ENCODE assay signal across 8 cellular contexts in the genomic region with DNA sequence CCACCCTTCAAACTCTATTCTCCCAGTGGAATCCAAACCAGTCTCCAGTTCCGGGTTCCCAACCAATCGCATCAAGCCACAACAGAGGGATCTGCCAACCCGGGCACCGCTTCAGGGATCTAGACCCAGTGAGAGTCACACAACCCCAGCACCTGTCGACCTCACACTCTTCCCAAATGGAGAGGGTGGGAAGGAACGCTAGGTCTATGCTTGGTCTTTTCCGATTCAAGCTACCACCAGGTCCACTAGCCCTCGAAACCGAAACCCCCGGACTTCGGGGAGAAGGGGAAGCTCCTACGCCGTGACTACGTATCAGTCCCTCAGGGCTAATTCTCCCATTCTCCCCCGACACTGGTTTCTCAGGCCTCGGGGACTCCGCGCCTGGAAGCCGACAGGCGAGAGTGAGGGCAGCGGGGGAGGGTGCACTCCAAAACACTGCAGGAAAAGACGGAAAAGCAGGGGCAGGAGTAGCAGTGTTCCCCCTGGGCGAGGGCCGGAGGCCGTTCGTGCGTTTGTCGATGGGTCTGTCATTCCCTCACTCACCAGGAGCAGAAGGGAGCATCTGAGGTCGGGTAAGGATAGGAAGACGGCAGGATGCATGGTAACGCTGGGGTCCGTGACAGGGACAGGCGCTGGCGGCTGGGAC. TPM values are rescaled to one million over a fixed set of nuclear protein-coding genes. Genes with fewer than 3 reads are reported as not detected.
A peak's percentile ranks its signal among the peaks of the same experiment; 100 is the strongest.
DNase-seq lines count a peak whose midpoint lies in the region; ATAC-seq and TF ChIP-seq lines count a peak whose summit lies in the region.

No MANE protein-coding gene starts in this region.

- TF ChIP-seq EP300 in upper lobe of left lung (IDR thresholded peaks at IDR 0.05): no peak

- CTCF ChIA-PET in naive thymus-derived CD4-positive, alpha-beta T cell (lab: Charles Lee): interaction anchor here (0.7 kb wide), 1 partner anchor 18 kb away, joined by 3 read pairs; no protein-coding TSS in a partner anchor

- no peaks in the 10 kb centered on the region for H3K9me3 ChIP-seq in CD4-positive, CD25-positive, alpha-beta regulatory T cell (ENCODE audit: control insufficient read depth in 2 of 2, low read length in 2 of 2)
- no peaks in the 10 kb centered on the region for H3K9me3 ChIP-seq in naive thymus-derived CD4-positive, alpha-beta T cell (ENCODE audit: control insufficient read depth in 2 of 3, low read length in 3 of 3)
- no peaks in the 10 kb centered on the region for H3K9me3 ChIP-seq in upper lobe of left lung

- peak overlapping the region; percentile 81 for H3K27ac ChIP-seq in CD4-positive, CD25-positive, alpha-beta regulatory T cell (ENCODE audit: insufficient read depth, low read length, poor library complexity, severe bottlenecking)
- peak overlapping the region; percentile 89 for H3K27ac ChIP-seq in naive thymus-derived CD4-positive, alpha-beta T cell (ENCODE audit: low read depth, low read length)
- H3K27ac ChIP-seq in upper lobe of left lung: peak overlapping the region; percentile 91 to 96 (median 95)

- peak overlapping the region; percentile 92 for H3K4me3 ChIP-seq in CD4-positive, CD25-positive, alpha-beta regulatory T cell (ENCODE audit: low read depth, low read length)
- H3K4me3 ChIP-seq in fibroblast of mammary gland (ENCODE audit: control insufficient read depth, low read depth, low read length): peak overlapping the region; percentile 99
- peak overlapping the region; percentile 93 for H3K4me3 ChIP-seq in naive thymus-derived CD4-positive, alpha-beta T cell (ENCODE audit: low read length)
- H3K4me3 ChIP-seq in upper lobe of left lung: peak overlapping the region; percentile 83 to 93 (median 92)

- DNase-seq in CD4-positive, CD25-positive, alpha-beta regulatory T cell: peak in 2 of 3 donors; percentile 31 to 41
- DNase-seq in HK-2 (ENCODE audit: unreplicated experiment) (peak; percentile 74), NCI-H82 treated with DMSO at 0.1 percent for 48 hours (lab: John Stamatoyannopoulos, UW; ENCODE audit: unreplicated experiment) (peak; percentile 19), fibroblast of mammary gland (ENCODE audit: low read depth) (peak; percentile 55), upper lobe of left lung (peak in 1 of 2 donors; percentile 88)
- peak; percentile 3 for DNase-seq in activated effector memory CD4-positive, alpha-beta T cell treated with Interleukin-2 at 50 U/mL for 16 hours
- peak in 4 of 9 donors; percentile 4 to 20 (median 16) for DNase-seq in naive thymus-derived CD4-positive, alpha-beta T cell

- H3K36me3 ChIP-seq in CD4-positive, CD25-positive, alpha-beta regulatory T cell (ENCODE audit: control insufficient read depth, insufficient read depth, low read length): no peaks in the 10 kb centered on the region
- H3K36me3 ChIP-seq in naive thymus-derived CD4-positive, alpha-beta T cell (ENCODE audit: control insufficient read depth in 2 of 3, insufficient read depth in 3 of 3, low read length in 3 of 3): peaks cover 0 to 9% (median 7%) of the 10 kb centered on the region in 3 experiments
- H3K36me3 ChIP-seq in upper lobe of left lung: peaks cover 0 to 5% (median 2%) of the 10 kb centered on the region in 4 donors

- intact Hi-C loops in naive thymus-derived CD4-positive, alpha-beta T cell (cut with micrococcal nuclease): loop anchor here (2.0 to 5.0 kb wide), 6 partner anchors 70 to 1299 kb away; a partner anchor contains a TSS

- ATAC-seq in CD4-positive, CD25-positive, alpha-beta regulatory T cell (ENCODE audit: low read depth in 2 of 2): no peak
- peak; percentile 0 for ATAC-seq in GM19351 (IDR thresholded peaks at IDR 0.05; ENCODE audit: unreplicated experiment)
- ATAC-seq in naive thymus-derived CD4-positive, alpha-beta T cell: peak; percentile 11
- peak; percentile 61 to 80 for ATAC-seq in upper lobe of left lung (ENCODE audit: low FRiP score in 2 of 2)

- H3K27me3 Mint-ChIP-seq in CD4-positive, CD25-positive, alpha-beta regulatory T cell: no peaks in the 10 kb centered on the region
- no peaks in the 10 kb centered on the region for H3K27me3 Mint-ChIP-seq in naive thymus-derived CD4-positive, alpha-beta T cell

- H3K36me3 Mint-ChIP-seq in CD4-positive, CD25-positive, alpha-beta regulatory T cell: peaks cover 9% of the 10 kb centered on the region
- peaks cover 0 to 12% (median 2%) of the 10 kb centered on the region in 5 donors for H3K36me3 Mint-ChIP-seq in naive thymus-derived CD4-positive, alpha-beta T cell

- no peak for TF ChIP-seq POLR2A in upper lobe of left lung (IDR thresholded peaks at IDR 0.05)

- H3K27ac Mint-ChIP-seq in CD4-positive, CD25-positive, alpha-beta regulatory T cell: peak overlapping the region; percentile 96 to 99 (median 99)
- peak overlapping the region; percentile 84 to 99 (median 97) for H3K27ac Mint-ChIP-seq in naive thymus-derived CD4-positive, alpha-beta T cell

- POLR2A ChIA-PET in naive thymus-derived CD4-positive, alpha-beta T cell (lab: Charles Lee): interaction anchor here (1.1 kb wide), 1 partner anchor 11 kb away, joined by 4 read pairs; no protein-coding TSS in a partner anchor

- H3K9me3 Mint-ChIP-seq in CD4-positive, CD25-positive, alpha-beta regulatory T cell: no peaks in the 10 kb centered on the region
- no peaks in the 10 kb centered on the region for H3K9me3 Mint-ChIP-seq in naive thymus-derived CD4-positive, alpha-beta T cell

- peaks cover 39% of the 10 kb centered on the region for H3K4me1 ChIP-seq in CD4-positive, CD25-positive, alpha-beta regulatory T cell (ENCODE audit: control insufficient read depth, insufficient read depth, low read length, poor library complexity, severe bottlenecking)
- peaks cover 22 to 25% of the 10 kb centered on the region in 2 donors for H3K4me1 ChIP-seq in naive thymus-derived CD4-positive, alpha-beta T cell (ENCODE audit: control insufficient read depth in 2 of 2, insufficient read depth in 2 of 2, low read length in 2 of 2)
- H3K4me1 ChIP-seq in upper lobe of left lung: peaks cover 28 to 49% (median 29%) of the 10 kb centered on the region in 4 donors

- 1% methylated on average over 33 to 34 of the region's 34 CpGs for WGBS in upper lobe of left lung, 2 donors

- TF ChIP-seq CTCF in fibroblast of mammary gland (conservative IDR thresholded peaks at IDR 0.05; ENCODE audit: control insufficient read depth, insufficient read depth, low read depth, low read length) (no peak), upper lobe of left lung (IDR thresholded peaks at IDR 0.05) (no peak)

- H3K4me3 Mint-ChIP-seq in CD4-positive, CD25-positive, alpha-beta regulatory T cell: peak overlapping the region; percentile 99 to 100 (median 99)
- H3K4me3 Mint-ChIP-seq in naive thymus-derived CD4-positive, alpha-beta T cell: peak overlapping the region; percentile 94 to 100 (median 98)

- H3K27me3 ChIP-seq in CD4-positive, CD25-positive, alpha-beta regulatory T cell (ENCODE audit: control insufficient read depth, insufficient read depth, low read length): no peaks in the 10 kb centered on the region
- no peaks in the 10 kb centered on the region for H3K27me3 ChIP-seq in naive thymus-derived CD4-positive, alpha-beta T cell (ENCODE audit: control insufficient read depth in 2 of 2, insufficient read depth in 2 of 2, low read length in 2 of 2)
- H3K27me3 ChIP-seq in upper lobe of left lung: no peaks in the 10 kb centered on the region

- peaks cover 27 to 53% (median 32%) of the 10 kb centered on the region in 4 donors for H3K4me1 Mint-ChIP-seq in CD4-positive, CD25-positive, alpha-beta regulatory T cell
- H3K4me1 Mint-ChIP-seq in naive thymus-derived CD4-positive, alpha-beta T cell: peaks cover 33 to 60% (median 50%) of the 10 kb centered on the region in 7 donors

RNA-seq across cellular contexts. Expression of a gene that starts 0.4 kb away (rescaled TPM):
- total RNA-seq in CD4-positive, CD25-positive, alpha-beta regulatory T cell: 14.0 TPM
- polyA plus RNA-seq in CD4-positive, CD25-positive, alpha-beta regulatory T cell: 10 to 100 TPM; 34.1 to 42.6 (median 35.4) TPM
- total RNA-seq in naive thymus-derived CD4-positive, alpha-beta T cell: 10 to 100 TPM in 4 of 5 experiments, 1 to 10 TPM in 1; 9.8 to 19.5 (median 15.2) TPM
- polyA plus RNA-seq in naive thymus-derived CD4-positive, alpha-beta T cell: 10 to 100 TPM; 29.8 to 38.2 TPM
- total RNA-seq in upper lobe of left lung: 10 to 100 TPM; 11.5 to 28.5 (median 20.4) TPM

RNA-seq across cellular contexts. Expression of a gene that starts 0.7 kb away (rescaled TPM):
- total RNA-seq in CD4-positive, CD25-positive, alpha-beta regulatory T cell: 20.5 TPM
- 1 to 10 TPM; 5.7 to 6.4 (median 6.1) TPM for polyA plus RNA-seq in CD4-positive, CD25-positive, alpha-beta regulatory T cell
- total RNA-seq in naive thymus-derived CD4-positive, alpha-beta T cell: 10 to 100 TPM; 15.0 to 20.8 (median 20.6) TPM
- 10 to 100 TPM in 1 of 2 donors, 1 to 10 TPM in 1; 6.2 to 10.2 TPM for polyA plus RNA-seq in naive thymus-derived CD4-positive, alpha-beta T cell
- total RNA-seq in upper lobe of left lung: 10 to 100 TPM; 14.7 to 43.0 (median 23.3) TPM

Comparison
In these comparisons a context has a peak if more than half of its experiments do, and no peak if none do; other contexts are left out.
1. ATAC-seq: peak in GM19351 (single experiment), naive thymus-derived CD4-positive, alpha-beta T cell (single experiment) and upper lobe of left lung (2 of 2); none in CD4-positive, CD25-positive, alpha-beta regulatory T cell (0 of 2).
2. Peak in every context shown above with its lines, with median percentiles within 50 percentile points of each other: H3K27ac ChIP-seq and H3K4me3 ChIP-seq.